ENCODE assay signal across 28 cellular contexts in the genomic region with DNA sequence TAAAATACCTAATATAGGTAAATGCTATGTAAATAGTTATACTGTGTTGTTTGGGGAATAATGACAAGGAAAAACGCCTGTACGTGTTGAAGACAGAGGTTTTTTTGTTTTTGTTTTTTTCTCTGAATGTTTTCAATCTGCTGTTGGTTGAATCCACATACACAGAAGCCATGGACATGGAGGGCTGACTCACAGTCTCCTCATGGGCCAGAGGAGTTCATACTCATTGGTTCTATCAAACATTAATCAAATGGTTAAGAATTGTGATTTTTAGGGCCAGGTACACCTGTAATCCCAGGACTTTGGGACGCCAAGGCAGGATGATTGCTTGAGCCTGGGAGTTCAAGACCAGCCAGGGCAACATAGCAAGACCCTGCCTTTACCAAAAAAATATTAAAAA. TPM values are rescaled to one million over a fixed set of nuclear protein-coding genes. Genes with fewer than 3 reads are reported as not detected.
A peak's percentile ranks its signal among the peaks of the same experiment; 100 is the strongest.
DNase-seq lines count a peak whose midpoint lies in the region; ATAC-seq and TF ChIP-seq lines count a peak whose summit lies in the region.
"Had no signal": no experiment of that assay in that cellular context is flagged by ENCODE, and none has a peak within 500 bp of the region (broad histone marks: within the 10 kb centered on the region; RNA-seq: fewer than 3 reads in every experiment).

No MANE protein-coding gene starts in this region.

- 92 to 98% (median 95%) methylated on average over 3 of the region's 3 CpGs for WGBS in heart left ventricle, 4 donors
- WGBS in thyroid gland, 2 donors: 93 to 98% methylated on average over 3 of the region's 3 CpGs

- peaks cover 57% of the 10 kb centered on the region for H3K4me1 Mint-ChIP-seq in osteocyte (ENCODE audit: unreplicated experiment)
- H3K4me1 Mint-ChIP-seq: mesothelial cell of epicardium had no signal

- no peaks in the 10 kb centered on the region for H3K9me3 Mint-ChIP-seq in osteocyte (ENCODE audit: unreplicated experiment)
- H3K9me3 Mint-ChIP-seq: activated B cell treated with CpG ODN at 0.5 μM for 24 hours; IgD-negative memory B cell; mesothelial cell of epicardium; naive B cell; stimulated activated naive CD8-positive, alpha-beta T cell treated with anti-CD3 and anti-CD28 coated beads, Interleukin-15, amount 100 ng/mL, for 72 hours had no signal

- no peak overlapping the region for H3K27ac ChIP-seq in heart left ventricle
- H3K27ac ChIP-seq in thyroid gland: no peak overlapping the region
- H3K27ac ChIP-seq: left ventricle myocardium inferior, SJCRH30 had no signal

- peak; percentile 54 for DNase-seq in Caki2 (ENCODE audit: low read depth)
- peak; percentile 35 for DNase-seq in HK-2 (ENCODE audit: unreplicated experiment)
- DNase-seq in choroid plexus epithelial cell (ENCODE audit: low read depth): peak; percentile 41
- no peak for DNase-seq in osteocyte (ENCODE audit: extremely low spot score, unreplicated experiment)
- DNase-seq in heart left ventricle: no peak
- DNase-seq in omental fat pad (ENCODE audit: low spot score): no peak
- no peak for DNase-seq in thyroid gland
- no peak for DNase-seq in NK-92 (lab: John Stamatoyannopoulos, UW; ENCODE audit: unreplicated experiment)
- DNase-seq: activated B cell treated with CpG ODN at 0.5 μM for 24 hours; activated CD8-positive, alpha-beta memory T cell treated with anti-CD3 and anti-CD28 coated beads, Interleukin-2, amount 10 ng/mL, durations not matched to agents 7 days and 5 days; activated naive CD4-positive, alpha-beta T cell treated with anti-CD3 and anti-CD28 coated beads, Interleukin-2, amount 50 U/mL, for 16 hours; anterior cingulate cortex; C1 segment of cervical spinal cord; Caco-2; left ventricle myocardium inferior; naive B cell; NCI-H1092; NCI-H187; NCI-H526 treated with DMSO at 0.1 percent for 48 hours; SJCRH30; stimulated activated CD8-positive, alpha-beta memory T cell treated with anti-CD3 and anti-CD28 coated beads, Interleukin-4, amount 100 ng/mL, for 48 hours; stimulated activated naive CD8-positive, alpha-beta T cell treated with anti-CD3 and anti-CD28 coated beads, Interleukin-15, amount 100 ng/mL, for 72 hours had no signal

- in situ Hi-C loops in Caki2 (cut with HindIII; ENCODE audit: low pct_unique_long_range_greater_than_20kb, low sequenced_read_pairs): no loop called here

- H3K27me3 ChIP-seq in heart left ventricle (no peaks in the 10 kb centered on the region), thyroid gland (no peaks in the 10 kb centered on the region)
- H3K27me3 ChIP-seq: gastroesophageal sphincter, neutrophil, SJCRH30, transverse colon had no signal

- H3K27ac Mint-ChIP-seq in osteocyte (ENCODE audit: unreplicated experiment): peak overlapping the region; percentile 80
- H3K27ac Mint-ChIP-seq: activated B cell treated with CpG ODN at 0.5 μM for 24 hours; activated CD8-positive, alpha-beta memory T cell treated with anti-CD3 and anti-CD28 coated beads, Interleukin-2, amount 10 ng/mL, durations not matched to agents 7 days and 5 days; mesothelial cell of epicardium; stimulated activated naive CD8-positive, alpha-beta T cell treated with anti-CD3 and anti-CD28 coated beads, Interleukin-15, amount 100 ng/mL, for 72 hours had no signal

- H3K27me3 Mint-ChIP-seq in osteocyte (ENCODE audit: unreplicated experiment): no peaks in the 10 kb centered on the region
- H3K27me3 Mint-ChIP-seq: activated B cell treated with CpG ODN at 0.5 μM for 24 hours; activated CD8-positive, alpha-beta memory T cell treated with anti-CD3 and anti-CD28 coated beads, Interleukin-2, amount 10 ng/mL, durations not matched to agents 7 days and 5 days; IgD-negative memory B cell; naive B cell; stimulated activated naive CD8-positive, alpha-beta T cell treated with anti-CD3 and anti-CD28 coated beads, Interleukin-15, amount 100 ng/mL, for 72 hours had no signal

- H3K9me3 ChIP-seq in heart left ventricle (no peaks in the 10 kb centered on the region), thyroid gland (no peaks in the 10 kb centered on the region)
- H3K9me3 ChIP-seq: Caco-2, gastroesophageal sphincter, left ventricle myocardium inferior, neutrophil, SJCRH30, transverse colon had no signal

- no peak for TF ChIP-seq POLR2A in heart left ventricle (IDR thresholded peaks at IDR 0.05)
- no peak for TF ChIP-seq POLR2A in thyroid gland (IDR thresholded peaks at IDR 0.05)

- peaks cover 0 to 73% (median 68%) of the 10 kb centered on the region in 9 donors for H3K36me3 ChIP-seq in heart left ventricle
- H3K36me3 ChIP-seq in thyroid gland: peaks cover 7 to 12% of the 10 kb centered on the region in 2 donors

- peaks cover 0 to 42% (median 16%) of the 10 kb centered on the region in 12 donors for H3K4me1 ChIP-seq in heart left ventricle
- H3K4me1 ChIP-seq in thyroid gland: peaks cover 5 to 13% of the 10 kb centered on the region in 2 donors
- H3K4me1 ChIP-seq: Caco-2, SJCRH30 had no signal

- no peak for TF ChIP-seq CTCF in choroid plexus epithelial cell (conservative IDR thresholded peaks at IDR 0.05; ENCODE audit: low read depth, low read length)
- no peak for TF ChIP-seq CTCF in osteocyte (IDR thresholded peaks at IDR 0.05)
- TF ChIP-seq CTCF in heart left ventricle (IDR thresholded peaks at IDR 0.05): no peak
- no peak for TF ChIP-seq CTCF in omental fat pad (IDR thresholded peaks at IDR 0.05)
- no peak for TF ChIP-seq CTCF in thyroid gland (IDR thresholded peaks at IDR 0.05)

- ATAC-seq in heart left ventricle (no peak), omental fat pad (ENCODE audit: low FRiP score) (no peak)
- ATAC-seq: activated CD8-positive, alpha-beta memory T cell treated with anti-CD3 and anti-CD28 coated beads, Interleukin-2, amount 10 ng/mL, durations not matched to agents 7 days and 5 days; GM12878; stimulated activated naive CD8-positive, alpha-beta T cell treated with anti-CD3 and anti-CD28 coated beads, Interleukin-15, amount 100 ng/mL, for 72 hours had no signal

- H3K4me3 ChIP-seq in choroid plexus epithelial cell (ENCODE audit: low read depth, low read length): no peak overlapping the region
- no peak overlapping the region for H3K4me3 ChIP-seq in heart left ventricle
- H3K4me3 ChIP-seq in thyroid gland (replicated peaks in 1 of 3): no peak overlapping the region
- H3K4me3 ChIP-seq: gastroesophageal sphincter, GM12878, left ventricle myocardium inferior, SJCRH30, transverse colon had no signal

- no peak overlapping the region for H3K4me3 Mint-ChIP-seq in osteocyte (ENCODE audit: unreplicated experiment)
- H3K4me3 Mint-ChIP-seq: activated B cell treated with CpG ODN at 0.5 μM for 24 hours; activated CD8-positive, alpha-beta memory T cell treated with anti-CD3 and anti-CD28 coated beads, Interleukin-2, amount 10 ng/mL, durations not matched to agents 7 days and 5 days; IgD-negative memory B cell; mesothelial cell of epicardium; naive B cell; stimulated activated naive CD8-positive, alpha-beta T cell treated with anti-CD3 and anti-CD28 coated beads, Interleukin-15, amount 100 ng/mL, for 72 hours had no signal

- intact Hi-C loops in heart left ventricle (cut with DNase I): loop anchor here in 1 of 10 donors (10.0 kb wide), 1 partner anchor 181 kb away; no protein-coding TSS in a partner anchor
- intact Hi-C loops in thyroid gland (cut with DNase I): no loop called here

- H3K36me3 Mint-ChIP-seq in osteocyte (ENCODE audit: unreplicated experiment): peaks cover 44% of the 10 kb centered on the region

RNA-seq across cellular contexts. Expression of a gene that starts 20.5 kb away (rescaled TPM):
- total RNA-seq in Caki2 (2014; rRNA removed; shearing (Covaris generic); ENCODE audit: low replicate concordance): 9.0 and 11.1 TPM in 2 replicates
- total RNA-seq in osteocyte (45.8 and 48.3 TPM in 2 replicates), heart left ventricle (10 to 100 TPM; 14.3 to 23.8 (median 19.3) TPM), omental fat pad (10 to 100 TPM; 30.9 to 55.5 (median 34.9) TPM), thyroid gland (10 to 100 TPM; 37.2 to 52.1 (median 43.3) TPM)
- polyA plus RNA-seq in heart left ventricle: 10 to 100 TPM in 1 of 2 donors, 1 to 10 TPM in 1; 7.3 to 10.5 TPM

RNA-seq across cellular contexts. Expression of a gene that starts 20.7 kb away (rescaled TPM):
- 6.5 and 10.5 TPM in 2 replicates for total RNA-seq in Caki2 (2014; rRNA removed; shearing (Covaris generic); ENCODE audit: low replicate concordance)
- total RNA-seq in osteocyte (8.9 and 10.0 TPM in 2 replicates), heart left ventricle (10 to 100 TPM in 5 of 9 donors, 1 to 10 TPM in 4; 4.5 to 18.9 (median 10.5) TPM), omental fat pad (1 to 10 TPM; 2.8 to 8.8 (median 4.7) TPM), thyroid gland (10 to 100 TPM; 10.7 to 26.0 (median 20.5) TPM)
- polyA plus RNA-seq in heart left ventricle: 1 to 10 TPM in 1 of 2 donors, under 1 TPM in 1; 0.72 to 1.3 TPM

Comparison
In these comparisons a context has a peak if more than half of its experiments do, and no peak if none do; other contexts are left out.
1. DNase-seq: peak in Caki2 (single experiment), HK-2 (single experiment) and choroid plexus epithelial cell (single experiment); none in osteocyte (single experiment), heart left ventricle (0 of 5), omental fat pad (single experiment), thyroid gland (0 of 2) and NK-92 (single experiment).